ENCODE assay signal across 1 cellular context in the genomic region with DNA sequence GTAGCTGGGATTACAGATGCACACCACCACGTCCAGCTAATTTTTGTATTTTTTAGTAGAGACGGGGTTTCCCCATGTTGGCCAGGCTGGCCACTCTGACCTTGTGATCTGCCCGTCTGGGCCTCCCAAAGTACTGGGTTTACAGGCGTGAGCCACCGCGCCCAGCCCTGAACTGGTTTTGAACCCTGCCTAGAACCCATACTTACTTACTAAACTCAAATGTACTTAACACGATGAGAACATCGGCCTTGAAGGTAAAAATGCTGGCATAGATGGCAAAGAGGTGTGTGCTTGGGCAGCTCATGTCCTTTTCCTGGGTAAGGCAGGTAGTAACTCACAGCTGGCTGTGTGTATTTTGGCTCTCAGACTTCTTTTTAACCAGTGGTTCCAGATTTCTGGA.
TF ChIP-seq lines count a peak whose summit lies in the region.

No MANE protein-coding gene starts in this region.

TF ChIP-seq in A549, 52 proteins besides CTCF, POLR2A, EP300 and RAD21 (continued from another document):
- no peak for TF ChIP-seq REST (IDR thresholded peaks at IDR 0.05)
- no peak for TF ChIP-seq JUNB (IDR thresholded peaks at IDR 0.05)
- TF ChIP-seq CEBPB (IDR thresholded peaks at IDR 0.05) = no peak
- no peak for TF ChIP-seq CBX2 (IDR thresholded peaks at IDR 0.05; ENCODE audit: borderline replicate concordance, low read depth)
- no peak for TF ChIP-seq MAZ (IDR thresholded peaks at IDR 0.05; ENCODE audit: borderline replicate concordance, low read depth, low read length)
- TF ChIP-seq GATA3 (IDR thresholded peaks at IDR 0.05; ENCODE audit: borderline replicate concordance) = no peak
- TF ChIP-seq EHMT2 (IDR thresholded peaks at IDR 0.05; ENCODE audit: low read depth) = no peak
- no peak for TF ChIP-seq ZSCAN20 (CRISPR knock-in tag; IDR thresholded peaks at IDR 0.05)
- no peak for TF ChIP-seq ZC3H11A (IDR thresholded peaks at IDR 0.05)
- no peak for TF ChIP-seq NR3C1 (IDR thresholded peaks at IDR 0.05)
- no peak for TF ChIP-seq PHF8 (IDR thresholded peaks at IDR 0.05; ENCODE audit: borderline replicate concordance, low read depth)
- TF ChIP-seq KDM5A (IDR thresholded peaks at IDR 0.05) = no peak
- no peak for TF ChIP-seq HOXA7 (CRISPR knock-in tag; IDR thresholded peaks at IDR 0.05)
- TF ChIP-seq NPAS2 (CRISPR knock-in tag; IDR thresholded peaks at IDR 0.05; ENCODE audit: borderline replicate concordance) = no peak
TF ChIP-seq in A549: peak in this region for 0.
